Comparison of ENCODE assay signal across 23 cellular contexts in the genomic region with DNA sequence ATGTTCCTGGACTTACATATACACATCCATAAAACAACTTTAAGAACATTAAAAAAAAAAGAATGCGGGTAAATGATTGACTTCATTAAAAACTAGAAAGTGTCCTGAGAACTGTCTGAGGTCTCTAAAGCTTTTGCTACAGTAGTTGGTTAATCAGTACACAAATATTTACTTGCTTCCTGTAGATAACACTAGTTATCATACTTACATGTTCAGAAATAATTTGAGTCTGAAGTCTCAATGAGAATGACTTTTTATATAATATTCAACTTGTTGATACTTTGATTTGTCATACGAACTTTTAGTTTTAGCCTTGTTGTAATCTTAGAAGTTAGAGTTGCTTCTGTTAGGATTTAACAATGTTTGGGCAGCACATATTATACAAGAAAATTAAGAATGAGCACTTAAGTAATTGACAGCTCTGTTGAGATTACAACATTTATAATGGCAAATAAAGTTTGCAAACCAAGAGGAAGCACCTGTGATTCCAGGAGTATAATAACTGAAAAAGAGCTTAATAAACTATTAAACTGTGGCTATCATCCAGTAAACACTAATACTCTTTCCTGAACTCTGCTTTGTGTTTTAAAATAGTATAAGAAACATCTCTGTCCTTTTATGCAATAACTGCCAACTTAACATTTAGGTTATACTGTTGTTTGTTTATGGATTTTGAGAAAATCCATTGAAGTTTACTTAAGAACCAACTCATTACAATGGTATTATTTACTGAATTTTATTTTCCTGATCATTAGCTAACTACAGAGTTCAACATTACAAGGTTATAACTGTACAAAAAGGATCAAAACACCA.
"Had no signal": no experiment of that assay in that cellular context is flagged by ENCODE, and none has a peak within 500 bp of the region (broad histone marks: within the 10 kb centered on the region; RNA-seq: fewer than 3 reads in every experiment).

No MANE protein-coding gene starts in this region.

- DNase-seq: activated CD4-positive, alpha-beta T cell treated with anti-CD3 and anti-CD28 coated beads, Interleukin-2, amount 10 ng/mL, durations not matched to agents 24 days and 14 days; activated CD8-positive, alpha-beta memory T cell treated with anti-CD3 and anti-CD28 coated beads, Interleukin-2, amount 50 U/mL, for 48 hours; activated CD8-positive, alpha-beta T cell treated with anti-CD3 and anti-CD28 coated beads, Interleukin-2, amount 10 ng/mL, durations not matched to agents 7 days and 5 days; activated gamma-delta T cell treated with Interleukin-2 at 50 U/mL for 16 hours; activated T-cell treated with anti-CD3 and anti-CD28 coated beads, Interleukin-2, amount 50 U/mL, for 72 hours; amniotic stem cell; central memory CD4-positive, alpha-beta T cell; colonic mucosa; effector CD4-positive, alpha-beta T cell; foreskin fibroblast; left ventricle myocardium inferior; naive thymus-derived CD8-positive, alpha-beta T cell; posterior cingulate gyrus; stimulated activated CD4-positive, alpha-beta T cell treated with anti-CD3 and anti-CD28 coated beads, Interleukin-4, amount 100 ng/mL, for 4 hours; stimulated activated CD8-positive, alpha-beta memory T cell treated with anti-CD3 and anti-CD28 coated beads, Interleukin-4, amount 100 ng/mL, for 48 hours; stimulated activated naive CD8-positive, alpha-beta T cell treated with anti-CD3 and anti-CD28 coated beads, Interleukin-15, Interleukin-2, amounts not matched to agents 100 U/mL and 50 U/mL, for 24 hours; trophoblast cell had no signal

- ATAC-seq: activated CD8-positive, alpha-beta T cell treated with anti-CD3 and anti-CD28 coated beads, Interleukin-2, amount 10 ng/mL, durations not matched to agents 7 days and 5 days; activated T-cell treated with anti-CD3 and anti-CD28 coated beads, Interleukin-2, amount 50 U/mL, for 72 hours; naive thymus-derived CD8-positive, alpha-beta T cell; stimulated activated naive CD8-positive, alpha-beta T cell treated with anti-CD3 and anti-CD28 coated beads, Interleukin-15, Interleukin-2, amounts not matched to agents 100 U/mL and 50 U/mL, for 24 hours had no signal

- H3K9me3 Mint-ChIP-seq: activated CD4-positive, alpha-beta T cell treated with anti-CD3 and anti-CD28 coated beads, Interleukin-2, amount 10 ng/mL, durations not matched to agents 24 days and 14 days had no signal

- H3K36me3 Mint-ChIP-seq: activated naive CD8-positive, alpha-beta T cell; memory B cell had no signal

- H3K27me3 Mint-ChIP-seq: activated CD4-positive, alpha-beta T cell treated with anti-CD3 and anti-CD28 coated beads, Interleukin-2, amount 10 ng/mL, durations not matched to agents 24 days and 14 days; activated naive CD8-positive, alpha-beta T cell; memory B cell; naive thymus-derived CD8-positive, alpha-beta T cell had no signal

- H3K36me3 ChIP-seq: colonic mucosa, neutrophil, right atrium auricular region, suprapubic skin had no signal

- H3K4me3 ChIP-seq: colonic mucosa, left ventricle myocardium inferior, right atrium auricular region, skin epidermis, suprapubic skin had no signal

- H3K27ac ChIP-seq: colonic mucosa, left ventricle myocardium inferior, neutrophil, right atrium auricular region, skin epidermis, suprapubic skin had no signal

- H3K4me1 Mint-ChIP-seq: activated CD4-positive, alpha-beta T cell treated with anti-CD3 and anti-CD28 coated beads, Interleukin-2, amount 10 ng/mL, durations not matched to agents 24 days and 14 days; memory B cell; naive thymus-derived CD8-positive, alpha-beta T cell had no signal

- H3K4me1 ChIP-seq: colonic mucosa, left ventricle myocardium inferior, right atrium auricular region, suprapubic skin had no signal

- H3K4me3 Mint-ChIP-seq: activated CD4-positive, alpha-beta T cell treated with anti-CD3 and anti-CD28 coated beads, Interleukin-2, amount 10 ng/mL, durations not matched to agents 24 days and 14 days; activated CD8-positive, alpha-beta T cell treated with anti-CD3 and anti-CD28 coated beads, Interleukin-2, amount 10 ng/mL, durations not matched to agents 7 days and 5 days; activated naive CD8-positive, alpha-beta T cell; activated T-cell treated with anti-CD3 and anti-CD28 coated beads, Interleukin-2, amount 50 U/mL, for 72 hours; memory B cell; naive thymus-derived CD8-positive, alpha-beta T cell had no signal

- H3K27ac Mint-ChIP-seq: activated CD4-positive, alpha-beta T cell treated with anti-CD3 and anti-CD28 coated beads, Interleukin-2, amount 10 ng/mL, durations not matched to agents 24 days and 14 days; activated CD8-positive, alpha-beta T cell treated with anti-CD3 and anti-CD28 coated beads, Interleukin-2, amount 10 ng/mL, durations not matched to agents 7 days and 5 days; activated naive CD8-positive, alpha-beta T cell; activated T-cell treated with anti-CD3 and anti-CD28 coated beads, Interleukin-2, amount 50 U/mL, for 72 hours; memory B cell; naive thymus-derived CD8-positive, alpha-beta T cell had no signal

- H3K9me3 ChIP-seq: colonic mucosa, neutrophil had no signal

- H3K27me3 ChIP-seq: colonic mucosa, neutrophil, right atrium auricular region, suprapubic skin had no signal
